ENCODE assay signal across 8 cellular contexts in the genomic region with DNA sequence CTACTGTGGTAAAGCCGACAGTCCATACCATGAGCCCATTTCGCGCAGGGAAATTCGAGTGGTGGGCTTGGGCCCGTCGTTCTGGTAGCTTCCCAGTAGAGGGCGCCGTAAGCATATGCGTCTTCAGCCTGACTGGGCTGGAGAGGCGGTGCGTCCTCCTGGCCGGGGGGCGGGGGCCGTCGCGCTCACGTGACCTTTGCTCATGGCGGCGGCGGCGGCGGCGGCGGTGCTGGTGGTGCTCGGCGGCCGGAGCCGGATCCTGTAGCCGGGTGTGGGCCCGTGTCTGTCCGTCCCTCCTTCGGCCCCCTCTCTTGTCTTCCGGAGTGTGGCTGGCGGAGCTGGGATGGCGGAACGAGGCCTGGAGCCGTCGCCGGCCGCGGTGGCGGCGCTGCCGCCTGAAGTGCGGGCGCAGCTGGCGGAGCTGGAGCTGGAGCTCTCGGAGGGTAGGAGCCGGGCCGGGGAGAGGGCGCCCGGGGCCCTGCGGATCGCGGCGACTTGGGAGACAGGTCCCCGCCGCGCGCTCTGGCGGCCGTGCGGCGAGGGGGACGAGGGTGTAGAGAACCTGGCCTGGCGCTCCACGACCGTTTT. TPM values are rescaled to one million over a fixed set of nuclear protein-coding genes. Genes with fewer than 3 reads are reported as not detected.
DNase-seq lines count a peak whose midpoint lies in the region; ATAC-seq and TF ChIP-seq lines count a peak whose summit lies in the region.

A gene with protein sequence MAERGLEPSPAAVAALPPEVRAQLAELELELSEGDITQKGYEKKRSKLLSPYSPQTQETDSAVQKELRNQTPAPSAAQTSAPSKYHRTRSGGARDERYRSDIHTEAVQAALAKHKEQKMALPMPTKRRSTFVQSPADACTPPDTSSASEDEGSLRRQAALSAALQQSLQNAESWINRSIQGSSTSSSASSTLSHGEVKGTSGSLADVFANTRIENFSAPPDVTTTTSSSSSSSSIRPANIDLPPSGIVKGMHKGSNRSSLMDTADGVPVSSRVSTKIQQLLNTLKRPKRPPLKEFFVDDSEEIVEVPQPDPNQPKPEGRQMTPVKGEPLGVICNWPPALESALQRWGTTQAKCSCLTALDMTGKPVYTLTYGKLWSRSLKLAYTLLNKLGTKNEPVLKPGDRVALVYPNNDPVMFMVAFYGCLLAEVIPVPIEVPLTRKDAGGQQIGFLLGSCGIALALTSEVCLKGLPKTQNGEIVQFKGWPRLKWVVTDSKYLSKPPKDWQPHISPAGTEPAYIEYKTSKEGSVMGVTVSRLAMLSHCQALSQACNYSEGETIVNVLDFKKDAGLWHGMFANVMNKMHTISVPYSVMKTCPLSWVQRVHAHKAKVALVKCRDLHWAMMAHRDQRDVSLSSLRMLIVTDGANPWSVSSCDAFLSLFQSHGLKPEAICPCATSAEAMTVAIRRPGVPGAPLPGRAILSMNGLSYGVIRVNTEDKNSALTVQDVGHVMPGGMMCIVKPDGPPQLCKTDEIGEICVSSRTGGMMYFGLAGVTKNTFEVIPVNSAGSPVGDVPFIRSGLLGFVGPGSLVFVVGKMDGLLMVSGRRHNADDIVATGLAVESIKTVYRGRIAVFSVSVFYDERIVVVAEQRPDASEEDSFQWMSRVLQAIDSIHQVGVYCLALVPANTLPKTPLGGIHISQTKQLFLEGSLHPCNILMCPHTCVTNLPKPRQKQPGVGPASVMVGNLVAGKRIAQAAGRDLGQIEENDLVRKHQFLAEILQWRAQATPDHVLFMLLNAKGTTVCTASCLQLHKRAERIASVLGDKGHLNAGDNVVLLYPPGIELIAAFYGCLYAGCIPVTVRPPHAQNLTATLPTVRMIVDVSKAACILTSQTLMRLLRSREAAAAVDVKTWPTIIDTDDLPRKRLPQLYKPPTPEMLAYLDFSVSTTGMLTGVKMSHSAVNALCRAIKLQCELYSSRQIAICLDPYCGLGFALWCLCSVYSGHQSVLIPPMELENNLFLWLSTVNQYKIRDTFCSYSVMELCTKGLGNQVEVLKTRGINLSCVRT (N-terminal part only) (plus strand): TSS at position 188 of the 588 bp plus-strand sequence. CDS start 156 bp downstream, at position 344.

- H2BK12ac ChIP-seq in H9 (ENCODE audit: insufficient read length, low read depth, low read length): no peak within 1 kb of the TSS

- H4K8ac ChIP-seq in H9 (replicated peaks; ENCODE audit: insufficient read length, low read depth, low read length): no peak within 1 kb of the TSS

- no peak within 1 kb of the TSS for H3K56ac ChIP-seq in H9 (ENCODE audit: insufficient read length, low read depth, low read length)

- H3K4me2 ChIP-seq in H9 (ENCODE audit: insufficient read depth, insufficient read length, low read length): peak within 1 kb of the TSS; percentile 87
- H3K4me2 ChIP-seq in neural cell (ENCODE audit: low read length): peak within 1 kb of the TSS; percentile 99

- H3K23ac ChIP-seq in H9 (ENCODE audit: insufficient read length, low read depth, low read length): no peak within 1 kb of the TSS

- peaks cover 6 to 12% of the 10 kb centered on the region in 2 experiments for H3K9me3 Mint-ChIP-seq in H9
- peaks cover 0 to 4% of the 10 kb centered on the region in 2 donors for H3K9me3 Mint-ChIP-seq in stimulated activated naive CD8-positive, alpha-beta T cell treated with anti-CD3 and anti-CD28 coated beads, Interleukin-15, amount 100 ng/mL, for 72 hours

- peaks cover 10% of the 10 kb centered on the region for H3K23me2 ChIP-seq in H9 (ENCODE audit: insufficient read length, low read depth, low read length, poor library complexity, severe bottlenecking)

- H3K14ac ChIP-seq in H9 (ENCODE audit: insufficient read depth, low read length): peak within 1 kb of the TSS; percentile 82

- H3K18ac ChIP-seq in H9 (ENCODE audit: insufficient read length, low read depth, low read length): peak within 1 kb of the TSS; percentile 24

- H3K4me3 Mint-ChIP-seq in H9: peak within 1 kb of the TSS; percentile 92 to 96
- peak within 1 kb of the TSS; percentile 83 to 99 for H3K4me3 Mint-ChIP-seq in stimulated activated naive CD8-positive, alpha-beta T cell treated with anti-CD3 and anti-CD28 coated beads, Interleukin-15, amount 100 ng/mL, for 72 hours

- no peak within 1 kb of the TSS for H4K5ac ChIP-seq in H9 (ENCODE audit: insufficient read length, low read depth, low read length)

- no peak within 1 kb of the TSS for H2AK5ac ChIP-seq in H9 (ENCODE audit: insufficient read length, low read length)

- peak within 1 kb of the TSS in 2 of 3 experiments; percentile 47 to 95; a peak in 4 of 7 replicates for H3K27ac Mint-ChIP-seq in H9
- H3K27ac Mint-ChIP-seq in stimulated activated naive CD8-positive, alpha-beta T cell treated with anti-CD3 and anti-CD28 coated beads, Interleukin-15, amount 100 ng/mL, for 72 hours: peak within 1 kb of the TSS; percentile 87 to 98

- H3K4me1 Mint-ChIP-seq in H9: peaks cover 21 to 33% of the 10 kb centered on the region in 2 experiments
- H3K4me1 Mint-ChIP-seq in stimulated activated naive CD8-positive, alpha-beta T cell treated with anti-CD3 and anti-CD28 coated beads, Interleukin-15, amount 100 ng/mL, for 72 hours: peaks cover 46% of the 10 kb centered on the region

- H3K36me3 Mint-ChIP-seq in H9 (ENCODE audit: insufficient read depth in 1 of 3, low read depth in 3 of 3): peaks cover 0 to 7% (median 1%) of the 10 kb centered on the region in 3 experiments; a peak in 1 of 7 replicates

- no peak within 1 kb of the TSS for H3K27ac ChIP-seq in H9 (ENCODE audit: insufficient read length, low read depth, low read length)
- peak within 1 kb of the TSS; percentile 89 for H3K27ac ChIP-seq in neural cell (ENCODE audit: low read length)

- WGBS in H9 (ENCODE audit: extremely low coverage, insufficient read length, low lambda C conversion rate): no CpG with 5 or more reads among the region's 68 CpGs

- H2BK15ac ChIP-seq in H9 (ENCODE audit: low read depth, low read length): no peak within 1 kb of the TSS

- peak; percentile 92 for TF ChIP-seq CTCF in H9 (conservative IDR thresholded peaks at IDR 0.05)
- TF ChIP-seq CTCF in fibroblast of villous mesenchyme (IDR thresholded peaks at IDR 0.05; ENCODE audit: insufficient read depth, low read depth, low read length): peak; percentile 79
- peak; percentile 99 for TF ChIP-seq CTCF in neural cell (IDR thresholded peaks at IDR 0.05; ENCODE audit: poor library complexity, severe bottlenecking)

- H3K9ac ChIP-seq in ES-I3 (ENCODE audit: low read depth, low read length) (peak within 1 kb of the TSS; percentile 94), H9 (ENCODE audit: extremely low read depth, insufficient read length, low read length) (peak within 1 kb of the TSS; percentile 86), neural cell (ENCODE audit: low read length) (peak within 1 kb of the TSS; percentile 93)

- H4K20me1 ChIP-seq in H9 (ENCODE audit: control insufficient read depth, insufficient read depth, insufficient read length) (no peaks in the 10 kb centered on the region), neural cell (ENCODE audit: insufficient read depth) (peaks cover 4% of the 10 kb centered on the region)

- TF ChIP-seq EP300 in neural cell (conservative IDR thresholded peaks at IDR 0.05; ENCODE audit: poor library complexity, severe bottlenecking): peak; percentile 21

- H4K91ac ChIP-seq in H9 (ENCODE audit: insufficient read length, low read depth, low read length): no peak within 1 kb of the TSS

- no peak within 1 kb of the TSS for H2BK20ac ChIP-seq in H9 (ENCODE audit: low read depth, low read length, poor library complexity, severe bottlenecking)

- H3K79me1 ChIP-seq in H9 (ENCODE audit: insufficient read depth, low read depth, low read length, poor library complexity, severe bottlenecking): no peaks in the 10 kb centered on the region

- no peak within 1 kb of the TSS for H2BK120ac ChIP-seq in H9 (ENCODE audit: low read depth, low read length, poor library complexity, severe bottlenecking)

- H3K79me2 ChIP-seq in H9 (ENCODE audit: insufficient read depth, low read length): peaks cover 17% of the 10 kb centered on the region; the same call in 1 of the 2 replicates
- peaks cover 48% of the 10 kb centered on the region for H3K79me2 ChIP-seq in neural cell (replicated peaks; ENCODE audit: insufficient read depth, low read length)

- ATAC-seq in stimulated activated naive CD8-positive, alpha-beta T cell treated with anti-CD3 and anti-CD28 coated beads, Interleukin-15, amount 100 ng/mL, for 72 hours: peak; percentile 94

- H3K4me3 ChIP-seq in MG63: peak within 1 kb of the TSS; percentile 74
- peak within 1 kb of the TSS; percentile 97 for H3K4me3 ChIP-seq in fibroblast of villous mesenchyme (ENCODE audit: low read depth, low read length)
- H3K4me3 ChIP-seq in neural cell (ENCODE audit: low read length): peak within 1 kb of the TSS; percentile 71

- H2BK5ac ChIP-seq in H9 (ENCODE audit: insufficient read length, low read length): no peak within 1 kb of the TSS

- H3K9me2 ChIP-seq in neural cell (ENCODE audit: insufficient read depth, low read length): no peaks in the 10 kb centered on the region

- no peaks in the 10 kb centered on the region for H3F3A ChIP-seq in neural cell (ENCODE audit: insufficient read depth, low read length, poor library complexity, severe bottlenecking)

- H3K4ac ChIP-seq in H9 (ENCODE audit: low read depth, low read length): no peak within 1 kb of the TSS

- H3T11ph ChIP-seq in H9 (ENCODE audit: low read length): no peak within 1 kb of the TSS

- H3K9me3 ChIP-seq in ES-I3 (ENCODE audit: control insufficient read depth, insufficient read depth, low read length): no peaks in the 10 kb centered on the region; the same call in 1 of the 2 replicates
- no peaks in the 10 kb centered on the region for H3K9me3 ChIP-seq in H9 (ENCODE audit: control insufficient read depth, low read depth, low read length)
- H3K9me3 ChIP-seq in MG63: no peaks in the 10 kb centered on the region
- H3K9me3 ChIP-seq in neural cell (ENCODE audit: low read length): no peaks in the 10 kb centered on the region

- DNase-seq in H9: peak; percentile 97
- DNase-seq in MG63: peak; percentile 92
- DNase-seq in SHP77 (lab: John Stamatoyannopoulos, UW): peak; percentile 81 to 87
- peak; percentile 84 for DNase-seq in activated gamma-delta T cell (lab: John Stamatoyannopoulos, UW)
- peak; percentile 93 for DNase-seq in fibroblast of villous mesenchyme (ENCODE audit: low read depth)
- DNase-seq in stimulated activated naive CD8-positive, alpha-beta T cell treated with anti-CD3 and anti-CD28 coated beads, Interleukin-15, amount 100 ng/mL, for 72 hours: peak; percentile 95 to 96

- H2AFZ ChIP-seq in H9 (ENCODE audit: low read length) (no peak within 1 kb of the TSS), neural cell (ENCODE audit: low read depth, low read length) (peak within 1 kb of the TSS; percentile 63)

- H3K36me3 ChIP-seq in ES-I3 (ENCODE audit: insufficient read depth, low read length): no peaks in the 10 kb centered on the region
- H3K36me3 ChIP-seq in MG63: no peaks in the 10 kb centered on the region; the same call in 1 of the 2 replicates
- H3K36me3 ChIP-seq in neural cell (ENCODE audit: insufficient read depth, low read length): no peaks in the 10 kb centered on the region

- no peaks in the 10 kb centered on the region for H3K27me3 Mint-ChIP-seq in H9 (ENCODE audit: low read depth)
- no peaks in the 10 kb centered on the region for H3K27me3 Mint-ChIP-seq in stimulated activated naive CD8-positive, alpha-beta T cell treated with anti-CD3 and anti-CD28 coated beads, Interleukin-15, amount 100 ng/mL, for 72 hours

- H3K27me3 ChIP-seq in H9 (ENCODE audit: insufficient read depth, low read length) (no peaks in the 10 kb centered on the region), MG63 (no peaks in the 10 kb centered on the region), neural cell (ENCODE audit: insufficient read depth, low read depth, low read length) (no peaks in the 10 kb centered on the region)

- peak; percentile 99 for TF ChIP-seq RAD21 in neural cell (conservative IDR thresholded peaks at IDR 0.05)

- 0 out of 2 replicates have a peak, but pooled peaks cover 8% of the 10 kb centered on the region for H3K4me1 ChIP-seq in ES-I3 (ENCODE audit: insufficient read depth, low read length)
- no peaks in the 10 kb centered on the region for H3K4me1 ChIP-seq in H9 (ENCODE audit: insufficient read depth, low read length)

RNA-seq across cellular contexts. Expression of the gene that starts here (rescaled TPM):
- total RNA-seq in H9 (2021): 20.0 and 21.6 TPM in 2 replicates
- 3.4 and 3.6 TPM in 2 replicates for total RNA-seq in MG63 (2014; rRNA removed; shearing (Covaris generic); ENCODE audit: low replicate concordance)
- 29.8 and 32.9 TPM in 2 replicates for total RNA-seq in fibroblast of villous mesenchyme
- 43.4 and 44.0 TPM in 2 replicates for polyA plus RNA-seq in neural cell
- 151 and 164 TPM in 2 replicates for polyA minus RNA-seq in neural cell
